In the genomic region with DNA sequence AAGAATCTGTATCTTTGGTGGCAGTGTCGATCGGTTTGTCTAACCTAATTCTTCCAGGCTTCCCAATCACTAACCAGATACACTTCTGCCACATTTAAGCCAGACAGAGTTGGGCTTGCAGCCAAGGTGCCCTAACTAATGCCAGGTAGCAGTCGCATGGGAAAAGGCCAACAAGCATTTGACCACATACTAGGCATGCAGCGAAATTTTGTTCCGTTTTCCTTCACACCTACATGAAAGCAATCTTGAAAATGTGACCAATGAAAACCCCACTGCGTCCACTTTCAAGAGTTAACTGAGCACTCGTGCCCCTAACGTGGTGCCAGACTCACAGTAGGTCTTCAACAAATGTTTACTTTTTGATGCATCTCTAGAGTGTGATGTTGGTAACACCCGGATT, we compare ENCODE assay signal across 17 cellular contexts.
DNase-seq lines count a peak whose midpoint lies in the region; ATAC-seq and TF ChIP-seq lines count a peak whose summit lies in the region.
"Had no signal": no experiment of that assay in that cellular context is flagged by ENCODE, and none has a peak within 500 bp of the region (broad histone marks: within the 10 kb centered on the region; RNA-seq: fewer than 3 reads in every experiment).

No MANE protein-coding gene starts in this region.

- no peak overlapping the region for H3K27ac Mint-ChIP-seq in CD8-positive, alpha-beta T cell
- H3K27ac Mint-ChIP-seq: activated naive CD8-positive, alpha-beta T cell treated with anti-CD3 and anti-CD28 coated beads, Interleukin-2, amount 10 ng/mL, durations not matched to agents 7 days and 5 days had no signal

- TF ChIP-seq CTCF in CD8-positive, alpha-beta T cell (IDR thresholded peaks at IDR 0.05) = no peak

- peak overlapping the region; percentile 41 for H3K27ac ChIP-seq in mesendoderm (ENCODE audit: low read depth, low read length)
- H3K27ac ChIP-seq in CD8-positive, alpha-beta T cell (ENCODE audit: low read depth, low read length) = no peak overlapping the region
- H3K27ac ChIP-seq: neutrophil, upper lobe of right lung had no signal

- H3K9me3 Mint-ChIP-seq in CD8-positive, alpha-beta T cell = no peaks in the 10 kb centered on the region
- H3K9me3 Mint-ChIP-seq: activated naive CD8-positive, alpha-beta T cell treated with anti-CD3 and anti-CD28 coated beads, Interleukin-2, amount 10 ng/mL, durations not matched to agents 7 days and 5 days had no signal

- H2BK120ac ChIP-seq in mesendoderm (ENCODE audit: low read depth, low read length) = no peak overlapping the region

- H3K4me1 ChIP-seq in mesendoderm (ENCODE audit: control insufficient read depth, low read depth, low read length) = peaks cover 14% of the 10 kb centered on the region
- no peaks in the 10 kb centered on the region for H3K4me1 ChIP-seq in CD8-positive, alpha-beta T cell (ENCODE audit: insufficient read depth, low read length)

- no peak overlapping the region for H3K9ac ChIP-seq in mesendoderm (ENCODE audit: low read length)

- H3K36me3 Mint-ChIP-seq in CD8-positive, alpha-beta T cell = no peaks in the 10 kb centered on the region
- H3K36me3 Mint-ChIP-seq: activated naive CD8-positive, alpha-beta T cell treated with anti-CD3 and anti-CD28 coated beads, Interleukin-2, amount 10 ng/mL, durations not matched to agents 7 days and 5 days had no signal

- peak overlapping the region; percentile 28 for H3K56ac ChIP-seq in mesendoderm (ENCODE audit: low read length)

- no peaks in the 10 kb centered on the region for H3K27me3 ChIP-seq in mesendoderm (ENCODE audit: insufficient read depth, low read length, poor library complexity)
- no peaks in the 10 kb centered on the region for H3K27me3 ChIP-seq in CD8-positive, alpha-beta T cell (ENCODE audit: insufficient read depth, low read length)
- H3K27me3 ChIP-seq: neutrophil, upper lobe of right lung had no signal

- H3K18ac ChIP-seq in mesendoderm (ENCODE audit: low read length) = peak overlapping the region; percentile 42

- no peak overlapping the region for H3K4me2 ChIP-seq in mesendoderm (ENCODE audit: low read length)

- H3K23ac ChIP-seq in mesendoderm (ENCODE audit: low read length) = peak overlapping the region; percentile 9

- H2BK5ac ChIP-seq in mesendoderm (ENCODE audit: low read length) = peak overlapping the region; percentile 14

- H3K9me3 ChIP-seq in CD8-positive, alpha-beta T cell (ENCODE audit: low read length) = no peaks in the 10 kb centered on the region
- H3K9me3 ChIP-seq: neutrophil, upper lobe of right lung had no signal

- no peaks in the 10 kb centered on the region for H3K79me1 ChIP-seq in mesendoderm (ENCODE audit: low read length)

- CTCF ChIA-PET in CD8-positive, alpha-beta T cell (lab: Charles Lee) = no interaction called here

- peak overlapping the region; percentile 71 for H2AK5ac ChIP-seq in mesendoderm (ENCODE audit: low read length)

- no peak overlapping the region for H3K4me3 Mint-ChIP-seq in CD8-positive, alpha-beta T cell
- H3K4me3 Mint-ChIP-seq: activated naive CD8-positive, alpha-beta T cell treated with anti-CD3 and anti-CD28 coated beads, Interleukin-2, amount 10 ng/mL, durations not matched to agents 7 days and 5 days had no signal

- H3K79me2 ChIP-seq in mesendoderm (ENCODE audit: control insufficient read depth, insufficient read depth, low read length) = no peaks in the 10 kb centered on the region

- no peaks in the 10 kb centered on the region for H3K4me1 Mint-ChIP-seq in CD8-positive, alpha-beta T cell (ENCODE audit: low read depth)
- H3K4me1 Mint-ChIP-seq: activated naive CD8-positive, alpha-beta T cell treated with anti-CD3 and anti-CD28 coated beads, Interleukin-2, amount 10 ng/mL, durations not matched to agents 7 days and 5 days had no signal

- H3K27me3 Mint-ChIP-seq in CD8-positive, alpha-beta T cell (ENCODE audit: low read depth) = peaks cover 15% of the 10 kb centered on the region
- H3K27me3 Mint-ChIP-seq: activated naive CD8-positive, alpha-beta T cell treated with anti-CD3 and anti-CD28 coated beads, Interleukin-2, amount 10 ng/mL, durations not matched to agents 7 days and 5 days had no signal

- H3K36me3 ChIP-seq in mesendoderm (ENCODE audit: control insufficient read depth, insufficient read depth, low read length) = no peaks in the 10 kb centered on the region
- no peaks in the 10 kb centered on the region for H3K36me3 ChIP-seq in CD8-positive, alpha-beta T cell (ENCODE audit: insufficient read depth, low read length)
- H3K36me3 ChIP-seq: neutrophil, upper lobe of right lung had no signal

- no peak for ATAC-seq in GM18858 (IDR thresholded peaks at IDR 0.05; ENCODE audit: unreplicated experiment)
- ATAC-seq in CD8-positive, alpha-beta T cell = no peak

- H3K4me3 ChIP-seq in mesendoderm (ENCODE audit: low read length) = no peak overlapping the region
- H3K4me3 ChIP-seq in CD8-positive, alpha-beta T cell (ENCODE audit: low read depth, low read length) = no peak overlapping the region
- H3K4me3 ChIP-seq: upper lobe of right lung had no signal

- H4K5ac ChIP-seq in mesendoderm (ENCODE audit: low read length) = no peak overlapping the region

- no peak overlapping the region for H2BK15ac ChIP-seq in mesendoderm (replicated peaks; ENCODE audit: low read depth)

- no peak overlapping the region for H4K8ac ChIP-seq in mesendoderm (ENCODE audit: low read depth, low read length)

- intact Hi-C loops in CD8-positive, alpha-beta T cell (cut with DNase I, micrococcal nuclease) = no loop called here

- DNase-seq in A172 (ENCODE audit: low spot score) (peak; percentile 42), HK-2 (ENCODE audit: unreplicated experiment) (peak; percentile 63), cerebellar cortex (ENCODE audit: low spot score) (peak; percentile 60), mesendoderm (no peak), T-helper 1 cell (no peak)
- DNase-seq in stimulated activated CD4-positive, alpha-beta T cell treated with anti-CD3 and anti-CD28 coated beads, Interleukin-12 subunit alpha, Interleukin-12 subunit beta, amount 100 ng/mL, for 4 hours = no peak
- no peak for DNase-seq in CD8-positive, alpha-beta T cell
- DNase-seq: activated CD4-positive, alpha-beta T cell treated with anti-CD3 and anti-CD28 coated beads, Interleukin-2, amount 50 U/mL, for 4 hours; activated naive CD8-positive, alpha-beta T cell treated with anti-CD3 and anti-CD28 coated beads, Interleukin-2, amount 10 ng/mL, durations not matched to agents 7 days and 5 days; activated T-cell treated with anti-CD3 and anti-CD28 coated beads, Interleukin-2, amount 50 U/mL, for 48 hours; GF-D8; KBM-7; NCI-H1417; stimulated activated naive CD4-positive, alpha-beta T cell; upper lobe of right lung had no signal

- no peak overlapping the region for H3K4ac ChIP-seq in mesendoderm (ENCODE audit: low read depth, low read length)

- POLR2A ChIA-PET in CD8-positive, alpha-beta T cell (lab: Charles Lee) = no interaction called here

- no CpG with 5 or more reads among the region's 9 CpGs for WGBS in mesendoderm (ENCODE audit: extremely low coverage, insufficient coverage, low lambda C conversion rate)

Comparison
In these comparisons a context has a peak if more than half of its experiments do, and no peak if none do; other contexts are left out.
1. DNase-seq: peak in A172 (single experiment), HK-2 (single experiment) and cerebellar cortex (single experiment); none in mesendoderm (single experiment), T-helper 1 cell (0 of 5), stimulated activated CD4-positive, alpha-beta T cell treated with anti-CD3 and anti-CD28 coated beads, Interleukin-12 subunit alpha, Interleukin-12 subunit beta, amount 100 ng/mL, for 4 hours (single experiment) and CD8-positive, alpha-beta T cell (0 of 7).